13 cellular contexts compared by ENCODE assay signal in the genomic region with DNA sequence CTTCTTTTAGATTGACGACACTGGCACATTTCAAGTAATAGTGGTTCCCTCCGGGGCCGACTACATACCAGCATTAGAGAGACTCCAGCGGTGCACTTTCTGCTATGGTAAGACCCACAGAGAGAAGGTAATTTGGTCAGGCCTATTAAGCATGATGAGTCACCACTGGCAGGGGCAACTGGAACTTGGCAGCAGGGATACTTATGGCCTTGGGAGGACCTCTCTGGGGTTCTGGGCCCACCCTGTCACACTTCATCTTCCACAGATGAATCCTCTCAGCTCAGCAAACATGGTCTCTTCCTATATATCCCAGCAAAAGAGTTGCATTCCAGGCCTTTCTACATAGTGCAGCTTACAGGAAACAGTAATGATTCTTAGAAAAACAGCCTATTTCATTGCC.
DNase-seq lines count a peak whose midpoint lies in the region; TF ChIP-seq lines count a peak whose summit lies in the region.
"Had no signal": no experiment of that assay in that cellular context is flagged by ENCODE, and none has a peak within 500 bp of the region (broad histone marks: within the 10 kb centered on the region; RNA-seq: fewer than 3 reads in every experiment).

No MANE protein-coding gene starts in this region.

- H3K27me3 Mint-ChIP-seq in nephron (ENCODE audit: low read depth): no peaks in the 10 kb centered on the region
- no peaks in the 10 kb centered on the region for H3K27me3 Mint-ChIP-seq in activated CD4-positive, alpha-beta T cell treated with anti-CD3 and anti-CD28 coated beads, Interleukin-2, amount 10 ng/mL, durations not matched to agents 7 days and 5 days
- H3K27me3 Mint-ChIP-seq: dendritic cell treated with granulocyte-macrophage colony-stimulating factor and Interleukin-4, amounts not matched to agents 40 ng/mL and 50 ng/mL, for 4 days had no signal

- no peaks in the 10 kb centered on the region for H3K9me3 Mint-ChIP-seq in nephron
- H3K9me3 Mint-ChIP-seq in activated CD4-positive, alpha-beta T cell treated with anti-CD3 and anti-CD28 coated beads, Interleukin-2, amount 10 ng/mL, durations not matched to agents 7 days and 5 days: no peaks in the 10 kb centered on the region
- H3K9me3 Mint-ChIP-seq: dendritic cell treated with granulocyte-macrophage colony-stimulating factor and Interleukin-4, amounts not matched to agents 40 ng/mL and 50 ng/mL, for 4 days had no signal

- no peak for TF ChIP-seq CTCF in nephron (IDR thresholded peaks at IDR 0.05; ENCODE audit: unreplicated experiment in 3 of 3)

- peaks cover 22% of the 10 kb centered on the region for H3K36me3 Mint-ChIP-seq in nephron (ENCODE audit: low read depth)
- H3K36me3 Mint-ChIP-seq in activated CD4-positive, alpha-beta T cell treated with anti-CD3 and anti-CD28 coated beads, Interleukin-2, amount 10 ng/mL, durations not matched to agents 7 days and 5 days (ENCODE audit: low read depth): no peaks in the 10 kb centered on the region

- POLR2A ChIA-PET in activated CD4-positive, alpha-beta T cell treated with anti-CD3 and anti-CD28 coated beads, Interleukin-2, amount 10 ng/mL, durations not matched to agents 7 days and 5 days (lab: Charles Lee): no interaction called here

- H3K4me3 Mint-ChIP-seq in nephron: no peak overlapping the region
- no peak overlapping the region for H3K4me3 Mint-ChIP-seq in activated CD4-positive, alpha-beta T cell treated with anti-CD3 and anti-CD28 coated beads, Interleukin-2, amount 10 ng/mL, durations not matched to agents 7 days and 5 days
- H3K4me3 Mint-ChIP-seq: dendritic cell treated with granulocyte-macrophage colony-stimulating factor and Interleukin-4, amounts not matched to agents 40 ng/mL and 50 ng/mL, for 4 days had no signal

- CTCF ChIA-PET in activated CD4-positive, alpha-beta T cell treated with anti-CD3 and anti-CD28 coated beads, Interleukin-2, amount 10 ng/mL, durations not matched to agents 7 days and 5 days (lab: Charles Lee): no interaction called here

- H3K27ac Mint-ChIP-seq in nephron: peak overlapping the region; percentile 89 to 95 (median 93)
- no peak overlapping the region for H3K27ac Mint-ChIP-seq in activated CD4-positive, alpha-beta T cell treated with anti-CD3 and anti-CD28 coated beads, Interleukin-2, amount 10 ng/mL, durations not matched to agents 7 days and 5 days
- H3K27ac Mint-ChIP-seq: dendritic cell treated with granulocyte-macrophage colony-stimulating factor and Interleukin-4, amounts not matched to agents 40 ng/mL and 50 ng/mL, for 4 days had no signal

- DNase-seq in DMS 273 (lab: John Stamatoyannopoulos, UW; ENCODE audit: unreplicated experiment) (peak; percentile 26), NCI-H446 treated with DMSO at 0.1 percent for 48 hours (lab: John Stamatoyannopoulos, UW) (peak; percentile 66), dermis microvascular lymphatic vessel endothelial cell (ENCODE audit: low read depth in 2 of 2) (peak; percentile 6 to 57), globus pallidus (ENCODE audit: low spot score) (no peak), HCEC 1CT (no peak), COLO668 (lab: John Stamatoyannopoulos, UW; ENCODE audit: unreplicated experiment) (no peak)
- DNase-seq in activated CD4-positive, alpha-beta T cell treated with anti-CD3 and anti-CD28 coated beads, Interleukin-2, amount 10 ng/mL, durations not matched to agents 7 days and 5 days: no peak
- DNase-seq: activated CD4-positive, alpha-beta T cell treated with anti-CD3 and anti-CD28 coated beads, Interleukin-2, amount 50 U/mL, for 1 hour; activated gamma-delta T cell treated with Interleukin-2 at 50 U/mL for 16 hours; Caco-2; NCI-H526 treated with DMSO at 0.1 percent for 48 hours had no signal

- H3K4me1 Mint-ChIP-seq in nephron: peaks cover 58% of the 10 kb centered on the region
- H3K4me1 Mint-ChIP-seq in activated CD4-positive, alpha-beta T cell treated with anti-CD3 and anti-CD28 coated beads, Interleukin-2, amount 10 ng/mL, durations not matched to agents 7 days and 5 days: no peaks in the 10 kb centered on the region

Comparison
In these comparisons a context has a peak if more than half of its experiments do, and no peak if none do; other contexts are left out.
1. DNase-seq: peak in DMS 273 (single experiment), NCI-H446 treated with DMSO at 0.1 percent for 48 hours (single experiment) and dermis microvascular lymphatic vessel endothelial cell (2 of 2); none in globus pallidus (single experiment), activated CD4-positive, alpha-beta T cell treated with anti-CD3 and anti-CD28 coated beads, Interleukin-2, amount 10 ng/mL, durations not matched to agents 7 days and 5 days (single experiment), HCEC 1CT (single experiment) and COLO668 (single experiment).